Comparison of ENCODE assay signal across 8 cellular contexts in genomic region chr3:196501316-196502064, GRCh38. TPM values are rescaled to one million over a fixed set of nuclear protein-coding genes. Genes with fewer than 3 reads are reported as not detected.
DNase-seq lines count a peak whose midpoint lies in the region; ATAC-seq lines count a peak whose summit lies in the region.

No MANE protein-coding gene starts in this region.

- ATAC-seq in stimulated activated naive CD8-positive, alpha-beta T cell treated with anti-CD3 and anti-CD28 coated beads, Interleukin-15, Interleukin-2, amounts not matched to agents 100 U/mL and 50 U/mL, for 24 hours = no peak
- ATAC-seq in GM18519 (IDR thresholded peaks at IDR 0.05; ENCODE audit: low FRiP score, unreplicated experiment) (no peak), GM18861 (IDR thresholded peaks at IDR 0.05; ENCODE audit: unreplicated experiment) (no peak)

- DNase-seq in HAP-1 (ENCODE audit: low spot score in 2 of 2) (peak in 1 of 2 experiments; percentile 58), NCI-H1048 (lab: John Stamatoyannopoulos, UW) (no peak)
- DNase-seq in activated CD4-positive, alpha-beta memory T cell treated with anti-CD3 and anti-CD28 coated beads for 36 hours = peak; percentile 24
- peak; percentile 27 for DNase-seq in stimulated activated naive CD8-positive, alpha-beta T cell treated with anti-CD3 and anti-CD28 coated beads, Interleukin-15, Interleukin-2, amounts not matched to agents 100 U/mL and 50 U/mL, for 24 hours

- H3K4me3 Mint-ChIP-seq in activated CD4-positive, alpha-beta memory T cell treated with anti-CD3 and anti-CD28 coated beads for 36 hours = peak overlapping the region; percentile 97

- peaks cover 43% of the 10 kb centered on the region for H3K36me3 Mint-ChIP-seq in activated CD4-positive, alpha-beta memory T cell treated with anti-CD3 and anti-CD28 coated beads for 36 hours

- H3K4me1 ChIP-seq in BLaER1 (peaks cover 21% of the 10 kb centered on the region), HAP-1 (peaks cover 9% of the 10 kb centered on the region)

- intact Hi-C loops in activated CD4-positive, alpha-beta memory T cell treated with anti-CD3 and anti-CD28 coated beads for 36 hours (cut with micrococcal nuclease) = loop anchor here (1.0 to 5.0 kb wide), 5 partner anchors 27 to 419 kb away; partner anchors contain the start of genes TFRC and UBXN7

- no peaks in the 10 kb centered on the region for H3K27me3 ChIP-seq in BLaER1
- H3K27me3 ChIP-seq in HAP-1 (ENCODE audit: low read depth) = no peaks in the 10 kb centered on the region

- H3K4me1 Mint-ChIP-seq in activated CD4-positive, alpha-beta memory T cell treated with anti-CD3 and anti-CD28 coated beads for 36 hours (ENCODE audit: low read depth) = peaks cover 39% of the 10 kb centered on the region

- peaks cover 68% of the 10 kb centered on the region for H4K20me1 ChIP-seq in BLaER1

- POLR2A ChIA-PET in activated CD4-positive, alpha-beta memory T cell treated with anti-CD3 and anti-CD28 coated beads for 36 hours (lab: Charles Lee) = interaction anchor here (0.6 to 3.1 kb wide), 3 partner anchors 27 to 307 kb away, joined by 3 to 14 read pairs (median 3); partner anchors contain the start of gene PCYT1A

- H3K27ac ChIP-seq in BLaER1 = peak overlapping the region; percentile 88

- H3K9me3 Mint-ChIP-seq in activated CD4-positive, alpha-beta memory T cell treated with anti-CD3 and anti-CD28 coated beads for 36 hours = peaks cover 3% of the 10 kb centered on the region

- no peaks in the 10 kb centered on the region for H3K27me3 Mint-ChIP-seq in activated CD4-positive, alpha-beta memory T cell treated with anti-CD3 and anti-CD28 coated beads for 36 hours

- H3K36me3 ChIP-seq in BLaER1 (peaks cover 34% of the 10 kb centered on the region), HAP-1 (replicated peaks) (peaks cover 4% of the 10 kb centered on the region; the same call in 1 of the 2 replicates)

- H3K4me3 ChIP-seq in BLaER1 (peak overlapping the region; percentile 95), HAP-1 (peak overlapping the region; percentile 95), iPS-11a (ENCODE audit: low read depth, low read length) (peak overlapping the region; percentile 97)

- H3K9ac ChIP-seq in BLaER1 = peak overlapping the region; percentile 89

- in situ Hi-C loops in HAP-1 (cut with MboI; ENCODE audit: low sequenced_read_pairs) = loop anchor here (25.0 kb wide), 2 partner anchors 414 to 789 kb away; partner anchors contain the start of genes MUC20 and TFRC

- H3K9me3 ChIP-seq in BLaER1 = peaks cover 26% of the 10 kb centered on the region
- peaks cover 4% of the 10 kb centered on the region for H3K9me3 ChIP-seq in HAP-1

- H3K4me2 ChIP-seq in BLaER1 = peak overlapping the region; percentile 90

- CTCF ChIA-PET in activated CD4-positive, alpha-beta memory T cell treated with anti-CD3 and anti-CD28 coated beads for 36 hours (lab: Charles Lee) = interaction anchor here (0.7 to 1.1 kb wide), 3 partner anchors 15 to 67 kb away, joined by 3 to 4 read pairs (median 3); partner anchors contain the start of gene FBXO45

- peak overlapping the region; percentile 99 for H3K27ac Mint-ChIP-seq in activated CD4-positive, alpha-beta memory T cell treated with anti-CD3 and anti-CD28 coated beads for 36 hours

RNA-seq across cellular contexts. Expression of gene RNF168, which starts 2.1 kb away (rescaled TPM):
- 10 to 100 TPM; 26.1 to 27.2 TPM for total RNA-seq in activated CD4-positive, alpha-beta memory T cell treated with anti-CD3 and anti-CD28 coated beads for 36 hours

RNA-seq across cellular contexts. Expression of gene SMCO1, which starts 13.7 kb away (rescaled TPM):
- not detected for total RNA-seq in activated CD4-positive, alpha-beta memory T cell treated with anti-CD3 and anti-CD28 coated beads for 36 hours
